Comparison of ENCODE assay signal across 18 cellular contexts in the genomic region with DNA sequence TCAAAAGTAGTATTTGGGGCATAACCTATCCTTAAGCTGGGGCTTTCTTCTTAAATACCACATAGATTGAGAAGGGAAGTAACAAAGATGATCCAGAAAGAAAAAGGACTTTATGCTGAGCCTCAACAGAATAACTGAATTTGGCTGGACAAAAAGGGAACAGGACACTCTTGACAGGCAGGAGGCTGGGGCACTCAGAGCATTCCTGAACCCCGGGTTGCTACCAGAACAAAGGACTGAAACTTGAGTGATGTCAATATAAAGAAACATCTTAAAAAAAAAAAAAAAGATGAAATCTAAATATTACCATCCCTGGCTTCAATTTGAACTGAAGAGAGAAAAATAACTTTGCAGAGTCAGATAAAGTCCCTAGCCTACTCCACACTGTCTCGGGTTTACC. TPM values are rescaled to one million over a fixed set of nuclear protein-coding genes. Genes with fewer than 3 reads are reported as not detected.
DNase-seq lines count a peak whose midpoint lies in the region; ATAC-seq and TF ChIP-seq lines count a peak whose summit lies in the region.
"Had no signal": no experiment of that assay in that cellular context is flagged by ENCODE, and none has a peak within 500 bp of the region (broad histone marks: within the 10 kb centered on the region; RNA-seq: fewer than 3 reads in every experiment).

No MANE protein-coding gene starts in this region.

- H3K27me3 ChIP-seq in gastroesophageal sphincter, result no peaks in the 10 kb centered on the region
- H3K27me3 ChIP-seq in neural progenitor cell, result no peaks in the 10 kb centered on the region
- no peaks in the 10 kb centered on the region for H3K27me3 ChIP-seq in transverse colon
- H3K27me3 ChIP-seq in WERI-Rb-1 (ENCODE audit: insufficient read depth, low read depth, severe bottlenecking), result no peaks in the 10 kb centered on the region
- H3K27me3 ChIP-seq: Peyer's patch, uterus had no signal

- intact Hi-C loops in Right ventricle myocardium superior (cut with DNase I) (no loop called here), cardiac septum (cut with DNase I) (no loop called here), transverse colon (cut with DNase I; ENCODE audit: low total_unique reads) (no loop called here)

- peak overlapping the region; percentile 47 for H3K4me3 Mint-ChIP-seq in neural progenitor cell
- H3K4me3 Mint-ChIP-seq: activated B cell treated with CpG ODN at 0.5 μM for 24 hours; activated naive CD8-positive, alpha-beta T cell treated with anti-CD3 and anti-CD28 coated beads, Interleukin-2, amount 10 ng/mL, durations not matched to agents 7 days and 5 days; activated T-helper 1 cell treated with anti-CD3 and anti-CD28 coated beads, Interleukin-12 subunit alpha, Interleukin-12 subunit beta, Interleukin-2, Interleukin-4 antibody, amounts not matched to agents 30 ng/mL and 10 ng/mL and 1 ng/mL, durations not matched to agents 14 hours and 24 hours and 36 hours; CD8-positive, alpha-beta T cell; stimulated activated memory B cell treated with anti-CD40 and anti-IgM and Interleukin-4, amounts not matched to agents 10 μg/mL and 1 μg/mL and 100 μg/mL, for 72 hours; T-cell had no signal

- H3K4me1 ChIP-seq in gastroesophageal sphincter (peaks cover 9 to 77% (median 41%) of the 10 kb centered on the region in 3 donors), neural progenitor cell (peaks cover 38% of the 10 kb centered on the region), transverse colon (peaks cover 24 to 64% (median 44%) of the 10 kb centered on the region in 4 donors)

- ATAC-seq in Right ventricle myocardium superior (ENCODE audit: poor library complexity) (peak; percentile 8), gastroesophageal sphincter (no peak)
- ATAC-seq: CD8-positive, alpha-beta T cell; stimulated activated memory B cell treated with anti-CD40 and anti-IgM and Interleukin-4, amounts not matched to agents 10 μg/mL and 1 μg/mL and 100 μg/mL, for 72 hours; T-cell had no signal

- in situ Hi-C loops in transverse colon (cut with MboI; ENCODE audit: low pct_ligation_motif_present in 1 of 4, low pct_unique_long_range_greater_than_20kb in 1 of 4, low sequenced_read_pairs in 3 of 4), result no loop called here

- peaks cover 0 to under 1% (median 0%) of the 10 kb centered on the region in 3 donors for H3K9me3 ChIP-seq in gastroesophageal sphincter
- no peaks in the 10 kb centered on the region for H3K9me3 ChIP-seq in neural progenitor cell (ENCODE audit: low read depth)
- peaks cover 0 to 2% of the 10 kb centered on the region in 2 donors for H3K9me3 ChIP-seq in transverse colon
- H3K9me3 ChIP-seq in WERI-Rb-1 (ENCODE audit: severe bottlenecking), result no peaks in the 10 kb centered on the region
- H3K9me3 ChIP-seq: uterus had no signal

- H3K27ac ChIP-seq in gastroesophageal sphincter, result peak overlapping the region in 3 of 4 donors; percentile 43 to 62 (median 44)
- no peak overlapping the region for H3K27ac ChIP-seq in neural progenitor cell
- H3K27ac ChIP-seq in transverse colon, result peak overlapping the region in 3 of 4 donors; percentile 3 to 44 (median 36)
- H3K27ac ChIP-seq in WERI-Rb-1, result no peak overlapping the region

- H3K9ac ChIP-seq in neural progenitor cell, result no peak overlapping the region

- peaks cover 12% of the 10 kb centered on the region for H3K79me2 ChIP-seq in neural progenitor cell (ENCODE audit: low read depth)

- no peak overlapping the region for H2AFZ ChIP-seq in neural progenitor cell (replicated peaks)

- no peaks in the 10 kb centered on the region for H3K36me3 ChIP-seq in gastroesophageal sphincter
- no peaks in the 10 kb centered on the region for H3K36me3 ChIP-seq in neural progenitor cell
- no peaks in the 10 kb centered on the region for H3K36me3 ChIP-seq in transverse colon
- no peaks in the 10 kb centered on the region for H3K36me3 ChIP-seq in WERI-Rb-1
- H3K36me3 ChIP-seq: Peyer's patch, uterus had no signal

- no peaks in the 10 kb centered on the region for H3F3A ChIP-seq in neural progenitor cell (ENCODE audit: low read depth)

- H3K27ac Mint-ChIP-seq in neural progenitor cell, result peak overlapping the region; percentile 66
- H3K27ac Mint-ChIP-seq: activated B cell treated with CpG ODN at 0.5 μM for 24 hours; activated naive CD8-positive, alpha-beta T cell treated with anti-CD3 and anti-CD28 coated beads, Interleukin-2, amount 10 ng/mL, durations not matched to agents 7 days and 5 days; activated T-helper 1 cell treated with anti-CD3 and anti-CD28 coated beads, Interleukin-12 subunit alpha, Interleukin-12 subunit beta, Interleukin-2, Interleukin-4 antibody, amounts not matched to agents 30 ng/mL and 10 ng/mL and 1 ng/mL, durations not matched to agents 14 hours and 24 hours and 36 hours; CD8-positive, alpha-beta T cell; stimulated activated memory B cell treated with anti-CD40 and anti-IgM and Interleukin-4, amounts not matched to agents 10 μg/mL and 1 μg/mL and 100 μg/mL, for 72 hours; T-cell had no signal

- TF ChIP-seq EP300 in gastroesophageal sphincter (IDR thresholded peaks at IDR 0.05) (no peak), transverse colon (IDR thresholded peaks at IDR 0.05; ENCODE audit: low read depth) (no peak)

- TF ChIP-seq CTCF in gastroesophageal sphincter (IDR thresholded peaks at IDR 0.05) (no peak), neural progenitor cell (IDR thresholded peaks at IDR 0.05) (no peak), transverse colon (IDR thresholded peaks at IDR 0.05) (no peak), WERI-Rb-1 (IDR thresholded peaks at IDR 0.05; ENCODE audit: low read depth, low read length) (no peak)

- H4K20me1 ChIP-seq in neural progenitor cell (ENCODE audit: low read depth), result peaks cover 26% of the 10 kb centered on the region

- H3K9me3 Mint-ChIP-seq in neural progenitor cell, result peaks cover 6% of the 10 kb centered on the region

- DNase-seq in Right ventricle myocardium superior, result no peak
- DNase-seq in cardiac septum (ENCODE audit: low spot score), result no peak
- DNase-seq in neural progenitor cell (ENCODE audit: low spot score), result peak; percentile 50
- no peak for DNase-seq in transverse colon
- DNase-seq in WERI-Rb-1, result no peak
- no peak for DNase-seq in COLO668 (lab: John Stamatoyannopoulos, UW; ENCODE audit: unreplicated experiment)
- no peak for DNase-seq in amygdala (lab: John Stamatoyannopoulos, UW)
- DNase-seq: activated B cell treated with CpG ODN at 0.5 μM for 24 hours; activated naive CD8-positive, alpha-beta T cell treated with anti-CD3 and anti-CD28 coated beads, Interleukin-2, amount 10 ng/mL, durations not matched to agents 7 days and 5 days; CD8-positive, alpha-beta T cell; Karpas-422; NCI-H1105 treated with DMSO at 0.1 percent for 48 hours; Peyer's patch; T-cell; uterus had no signal

- peaks cover 13% of the 10 kb centered on the region for H3K36me3 Mint-ChIP-seq in neural progenitor cell

- no peaks in the 10 kb centered on the region for H3K27me3 Mint-ChIP-seq in neural progenitor cell (ENCODE audit: insufficient read depth, low read depth)
- H3K27me3 Mint-ChIP-seq: activated naive CD8-positive, alpha-beta T cell treated with anti-CD3 and anti-CD28 coated beads, Interleukin-2, amount 10 ng/mL, durations not matched to agents 7 days and 5 days; stimulated activated memory B cell treated with anti-CD40 and anti-IgM and Interleukin-4, amounts not matched to agents 10 μg/mL and 1 μg/mL and 100 μg/mL, for 72 hours; T-cell had no signal

- H3K4me3 ChIP-seq in gastroesophageal sphincter (no peak overlapping the region), neural progenitor cell (no peak overlapping the region), transverse colon (no peak overlapping the region), WERI-Rb-1 (ENCODE audit: low read depth, low read length) (no peak overlapping the region)
- H3K4me3 ChIP-seq: Peyer's patch, uterus had no signal

- H3K4me2 ChIP-seq in neural progenitor cell, result peak overlapping the region; percentile 51

- 5 to 26% methylated on average over 2 of the region's 2 CpGs for WGBS in gastroesophageal sphincter (ENCODE audit: low coverage in 1 of 2), 2 donors
- WGBS in transverse colon (ENCODE audit: low coverage in 1 of 2), 2 donors, result 33 to 67% methylated on average over 1 to 2 of the region's 2 CpGs

- peaks cover 63% of the 10 kb centered on the region for H3K4me1 Mint-ChIP-seq in neural progenitor cell

- TF ChIP-seq POLR2A in gastroesophageal sphincter (IDR thresholded peaks at IDR 0.05), result no peak
- TF ChIP-seq POLR2A in transverse colon (IDR thresholded peaks at IDR 0.05), result no peak

RNA-seq across cellular contexts. Expression of a gene that starts 23.9 kb away (rescaled TPM):
- 15.8 TPM for total RNA-seq in Right ventricle myocardium superior
- total RNA-seq in cardiac septum, result 40.6 TPM
- total RNA-seq in gastroesophageal sphincter, result 10 to 100 TPM; 61.0 to 96.7 (median 69.3) TPM
- total RNA-seq in neural progenitor cell (ENCODE audit: low replicate concordance), result 12.1 and 17.5 TPM in 2 replicates
- 100 to 1,000 TPM in 2 of 4 donors, 10 to 100 TPM in 1, 1 to 10 TPM in 1; 9.2 to 192 (median 107) TPM for total RNA-seq in transverse colon

Comparison
In these comparisons a context has a peak if more than half of its experiments do, and no peak if none do; other contexts are left out.
1. H3K27ac ChIP-seq: peak in gastroesophageal sphincter (3 of 4) and transverse colon (3 of 4); none in neural progenitor cell (single experiment) and WERI-Rb-1 (single experiment).